Comparison of ENCODE assay signal across 12 cellular contexts in the genomic region with DNA sequence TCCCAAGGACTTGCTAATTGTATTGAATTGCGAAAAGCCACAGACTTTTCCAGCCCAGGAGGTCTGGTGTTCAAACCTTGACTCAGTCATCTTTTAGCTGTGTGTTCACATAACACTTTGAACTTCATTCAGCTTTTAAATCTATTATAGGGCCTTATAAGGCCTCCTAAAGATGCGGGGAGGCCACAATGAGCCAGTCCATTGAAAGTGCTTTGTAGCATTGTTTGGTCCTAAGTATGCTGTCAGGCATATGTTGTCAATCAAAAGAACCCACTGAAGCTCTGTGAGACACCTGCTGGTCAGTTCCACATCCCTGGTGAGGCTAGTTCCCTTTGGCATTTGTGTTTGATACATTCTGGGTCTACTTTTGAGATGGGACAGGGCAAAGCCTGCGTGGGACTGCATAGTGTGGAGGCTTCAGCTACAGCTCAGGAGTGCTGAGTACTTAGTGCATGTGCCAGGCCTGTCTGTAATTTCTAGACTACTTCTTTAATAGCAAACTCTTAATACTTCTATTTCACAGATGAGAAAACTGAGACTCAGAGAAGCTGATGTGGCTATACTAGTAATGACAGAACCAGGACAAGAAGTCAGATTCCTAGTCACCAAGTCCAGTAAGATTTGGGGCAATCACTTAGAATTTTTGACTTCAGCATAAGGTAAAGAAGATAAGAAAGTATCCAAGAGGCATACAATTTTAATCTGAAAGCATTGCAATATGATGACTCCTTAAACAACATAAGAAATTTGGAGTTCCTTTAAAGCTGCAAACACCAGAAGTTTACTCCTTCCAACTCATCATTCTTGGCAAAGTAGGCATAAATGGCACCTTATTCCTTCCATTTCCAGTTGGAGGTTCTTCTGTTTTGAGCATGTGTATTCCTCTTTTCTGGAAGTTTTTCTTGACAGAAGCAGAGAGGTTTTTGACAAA.
DNase-seq lines count a peak whose midpoint lies in the region; ATAC-seq and TF ChIP-seq lines count a peak whose summit lies in the region.
"Had no signal": no experiment of that assay in that cellular context is flagged by ENCODE, and none has a peak within 500 bp of the region (broad histone marks: within the 10 kb centered on the region; RNA-seq: fewer than 3 reads in every experiment).

No MANE protein-coding gene starts in this region.

- peak overlapping the region; percentile 25 for H3K9ac ChIP-seq in GM23248

- peak overlapping the region; percentile 57 for H3K4me2 ChIP-seq in GM23248 (ENCODE audit: unreplicated experiment)

- peaks cover 54% of the 10 kb centered on the region for H3F3A ChIP-seq in GM23248 (ENCODE audit: insufficient read depth)

- H3K36me3 ChIP-seq in GM23248 (ENCODE audit: low read depth), result no peaks in the 10 kb centered on the region
- no peaks in the 10 kb centered on the region for H3K36me3 ChIP-seq in SJSA1
- H3K36me3 ChIP-seq in CD8-positive, alpha-beta T cell (ENCODE audit: insufficient read depth, low read length), result no peaks in the 10 kb centered on the region
- H3K36me3 ChIP-seq: heart right ventricle had no signal

- H3K4me3 Mint-ChIP-seq in CD8-positive, alpha-beta T cell, result no peak overlapping the region
- H3K4me3 Mint-ChIP-seq: activated B cell treated with CpG ODN at 0.5 μM for 24 hours had no signal

- CTCF ChIA-PET in AG04449 (lab: Yijun Ruan, JAX), result interaction anchor here (0.6 to 1.6 kb wide), 6 partner anchors 9 to 132 kb away, joined by 3 to 5 read pairs (median 3); no protein-coding TSS in a partner anchor
- CTCF ChIA-PET in CD8-positive, alpha-beta T cell (lab: Charles Lee), result no interaction called here

- H3K4me3 ChIP-seq in AG04449 (ENCODE audit: low read depth, low read length) (no peak overlapping the region), GM23248 (peak overlapping the region; percentile 22), SJSA1 (no peak overlapping the region)
- no peak overlapping the region for H3K4me3 ChIP-seq in CD8-positive, alpha-beta T cell (ENCODE audit: low read depth, low read length)
- H3K4me3 ChIP-seq: heart right ventricle had no signal

- H3K4me1 Mint-ChIP-seq in CD8-positive, alpha-beta T cell (ENCODE audit: low read depth), result peaks cover 13% of the 10 kb centered on the region

- H3K27me3 ChIP-seq in GM23248 (replicated peaks; ENCODE audit: insufficient read depth) (no peaks in the 10 kb centered on the region), SJSA1 (replicated peaks) (no peaks in the 10 kb centered on the region), foreskin keratinocyte (no peaks in the 10 kb centered on the region)
- no peaks in the 10 kb centered on the region for H3K27me3 ChIP-seq in CD8-positive, alpha-beta T cell (ENCODE audit: insufficient read depth, low read length)

- no peaks in the 10 kb centered on the region for H3K36me3 Mint-ChIP-seq in CD8-positive, alpha-beta T cell

- H2AFZ ChIP-seq in GM23248, result peak overlapping the region; percentile 18; the same call in 1 of the 2 replicates

- H3K4me1 ChIP-seq in GM23248 (ENCODE audit: insufficient read depth) (peaks cover 72% of the 10 kb centered on the region), SJSA1 (replicated peaks) (peaks cover 49% of the 10 kb centered on the region), foreskin keratinocyte (peaks cover 7% of the 10 kb centered on the region)
- peaks cover 11% of the 10 kb centered on the region for H3K4me1 ChIP-seq in CD8-positive, alpha-beta T cell (ENCODE audit: insufficient read depth, low read length)

- no peaks in the 10 kb centered on the region for H3K9me2 ChIP-seq in GM23248 (ENCODE audit: insufficient read depth)

- no peak overlapping the region for H3K27ac Mint-ChIP-seq in CD8-positive, alpha-beta T cell
- H3K27ac Mint-ChIP-seq: activated B cell treated with CpG ODN at 0.5 μM for 24 hours had no signal

- peak overlapping the region; percentile 74 for H3K27ac ChIP-seq in GM23248
- H3K27ac ChIP-seq in SJSA1, result peak overlapping the region; percentile 63
- H3K27ac ChIP-seq in foreskin keratinocyte, result no peak overlapping the region
- H3K27ac ChIP-seq in CD8-positive, alpha-beta T cell (ENCODE audit: low read depth, low read length), result no peak overlapping the region
- H3K27ac ChIP-seq: heart right ventricle had no signal

- TF ChIP-seq CTCF in AG04449 (IDR thresholded peaks at IDR 0.05; ENCODE audit: insufficient read depth, low read length, missing control alignments) (peak; percentile 23), foreskin keratinocyte (conservative IDR thresholded peaks at IDR 0.05) (no peak)
- no peak for TF ChIP-seq CTCF in CD8-positive, alpha-beta T cell (IDR thresholded peaks at IDR 0.05)

- ATAC-seq in foreskin keratinocyte (peak; percentile 13), HG02870 (IDR thresholded peaks at IDR 0.05; ENCODE audit: unreplicated experiment) (no peak)
- ATAC-seq in CD8-positive, alpha-beta T cell, result no peak
- ATAC-seq in stimulated activated naive CD8-positive, alpha-beta T cell treated with anti-CD3 and anti-CD28 coated beads, Interleukin-15, Interleukin-2, amounts not matched to agents 100 U/mL and 50 U/mL, for 24 hours, result no peak

- H3K79me2 ChIP-seq in GM23248 (ENCODE audit: insufficient read depth), result no peaks in the 10 kb centered on the region

- no peaks in the 10 kb centered on the region for H3K9me3 Mint-ChIP-seq in CD8-positive, alpha-beta T cell
- H3K9me3 Mint-ChIP-seq: activated B cell treated with CpG ODN at 0.5 μM for 24 hours had no signal

- intact Hi-C loops in CD8-positive, alpha-beta T cell (cut with DNase I, micrococcal nuclease), result no loop called here

- WGBS in GM23248 (ENCODE audit: low coverage in 1 of 2, low lambda C conversion rate in 2 of 2, missing lambda C conversion rate in 2 of 2), 2 experiments, result 35 to 45% methylated on average over 3 of the region's 3 CpGs

- DNase-seq in AG04449 (ENCODE audit: low read depth, low spot score) (no peak), GM23248 (peak; percentile 63), SJSA1 (ENCODE audit: low read depth in 1 of 2, low spot score in 2 of 2) (peak; percentile 42 to 64), foreskin keratinocyte (no peak), NCI-H510A treated with DMSO at 0.1 percent for 48 hours (lab: John Stamatoyannopoulos, UW) (no peak)
- no peak for DNase-seq in CD8-positive, alpha-beta T cell
- no peak for DNase-seq in stimulated activated naive CD8-positive, alpha-beta T cell treated with anti-CD3 and anti-CD28 coated beads, Interleukin-15, Interleukin-2, amounts not matched to agents 100 U/mL and 50 U/mL, for 24 hours
- DNase-seq: activated B cell treated with CpG ODN at 0.5 μM for 24 hours, amygdala, heart right ventricle, NCI-H2081 treated with DMSO at 0.1 percent for 48 hours had no signal

- POLR2A ChIA-PET in AG04449 (lab: Yijun Ruan, JAX), result interaction anchor here (0.7 to 1.2 kb wide), 4 partner anchors 11 to 167 kb away, joined by 3 to 5 read pairs (median 4); no protein-coding TSS in a partner anchor
- POLR2A ChIA-PET in CD8-positive, alpha-beta T cell (lab: Charles Lee), result no interaction called here

- H3K9me3 ChIP-seq in GM23248 (ENCODE audit: low read depth) (no peaks in the 10 kb centered on the region), SJSA1 (replicated peaks) (no peaks in the 10 kb centered on the region)
- no peaks in the 10 kb centered on the region for H3K9me3 ChIP-seq in CD8-positive, alpha-beta T cell (ENCODE audit: low read length)
- H3K9me3 ChIP-seq: heart right ventricle had no signal

- in situ Hi-C loops in GM23248 (cut with MboI), result no loop called here

- no peaks in the 10 kb centered on the region for H3K27me3 Mint-ChIP-seq in CD8-positive, alpha-beta T cell (ENCODE audit: low read depth)
- H3K27me3 Mint-ChIP-seq: activated B cell treated with CpG ODN at 0.5 μM for 24 hours had no signal

- no peaks in the 10 kb centered on the region for H4K20me1 ChIP-seq in GM23248 (ENCODE audit: insufficient read depth)

Comparison
In these comparisons a context has a peak if more than half of its experiments do, and no peak if none do; other contexts are left out.
1. DNase-seq: peak in GM23248 (single experiment) and SJSA1 (2 of 2); none in AG04449 (single experiment), foreskin keratinocyte (0 of 2), CD8-positive, alpha-beta T cell (0 of 7), NCI-H510A treated with DMSO at 0.1 percent for 48 hours (single experiment) and stimulated activated naive CD8-positive, alpha-beta T cell treated with anti-CD3 and anti-CD28 coated beads, Interleukin-15, Interleukin-2, amounts not matched to agents 100 U/mL and 50 U/mL, for 24 hours (single experiment).
2. H3K27ac ChIP-seq: peak in GM23248 (single experiment) and SJSA1 (single experiment); none in foreskin keratinocyte (single experiment) and CD8-positive, alpha-beta T cell (single experiment).